ENCODE assay signal across 8 cellular contexts in genomic region chr7:26293569-26294308, GRCh38. TPM values are rescaled to one million over a fixed set of nuclear protein-coding genes. Genes with fewer than 3 reads are reported as not detected.
A peak's percentile ranks its signal among the peaks of the same experiment; 100 is the strongest.
DNase-seq lines count a peak whose midpoint lies in the region; ATAC-seq and TF ChIP-seq lines count a peak whose summit lies in the region.

No MANE protein-coding gene starts in this region.

- TF ChIP-seq CTCF in neutrophil (IDR thresholded peaks at IDR 0.05): no peak

- DNase-seq in CD1c-positive myeloid dendritic cell (ENCODE audit: extremely low spot score): peak; percentile 79
- DNase-seq in activated CD8-positive, alpha-beta memory T cell treated with anti-CD3 and anti-CD28 coated beads, Interleukin-2, amount 50 U/mL, for 4 hours: peak; percentile 41
- DNase-seq in NCI-H226: no peak
- no peak for DNase-seq in D341Med (ENCODE audit: low spot score)
- DNase-seq in HT-29 (ENCODE audit: low spot score): no peak

- peak overlapping the region; percentile 88 to 92 for H3K4me3 ChIP-seq in neutrophil (ENCODE audit: low read depth in 1 of 2, low read length in 1 of 2)

- H3K36me3 ChIP-seq in KOPT-K1 (ENCODE audit: insufficient read depth, low read length) (peaks cover 5% of the 10 kb centered on the region; the same call in 1 of the 2 replicates), neutrophil (peaks cover 17% of the 10 kb centered on the region)

- peaks cover 59 to 65% of the 10 kb centered on the region in 2 experiments for H3K4me1 ChIP-seq in neutrophil (ENCODE audit: control insufficient read depth in 1 of 2, insufficient read depth in 1 of 2, low read depth in 1 of 2, low read length in 1 of 2)

- H3K9me3 ChIP-seq in KOPT-K1 (ENCODE audit: insufficient read depth, low read length, poor library complexity, severe bottlenecking): no peaks in the 10 kb centered on the region
- H3K9me3 ChIP-seq in neutrophil: no peaks in the 10 kb centered on the region

- peak; percentile 67 for ATAC-seq in GM21423 (IDR thresholded peaks at IDR 0.05; ENCODE audit: unreplicated experiment)

- H3K27ac ChIP-seq in KOPT-K1 (ENCODE audit: low read depth, low read length, poor library complexity, severe bottlenecking): peak overlapping the region; percentile 81
- H3K27ac ChIP-seq in neutrophil: peak overlapping the region; percentile 97

- no peaks in the 10 kb centered on the region for H3K27me3 ChIP-seq in neutrophil

RNA-seq across cellular contexts. Expression of gene SNX10, which starts 2.1 kb away (rescaled TPM):
- total RNA-seq in HT-29 (2014; rRNA removed; shearing (Covaris generic)): 0.23 TPM in 1 of 2 replicates, not detected in the other

Comparison
In these comparisons a context has a peak if more than half of its experiments do, and no peak if none do; other contexts are left out.
1. DNase-seq: peak in CD1c-positive myeloid dendritic cell (single experiment) and activated CD8-positive, alpha-beta memory T cell treated with anti-CD3 and anti-CD28 coated beads, Interleukin-2, amount 50 U/mL, for 4 hours (single experiment); none in NCI-H226 (single experiment), D341Med (single experiment) and HT-29 (single experiment).